10 cellular contexts compared by ENCODE assay signal in genomic region chr21:32306021-32306780, GRCh38. TPM values are rescaled to one million over a fixed set of nuclear protein-coding genes. Genes with fewer than 3 reads are reported as not detected.
DNase-seq lines count a peak whose midpoint lies in the region; ATAC-seq and TF ChIP-seq lines count a peak whose summit lies in the region.
"Had no signal": no experiment of that assay in that cellular context is flagged by ENCODE, and none has a peak within 500 bp of the region (broad histone marks: within the 10 kb centered on the region; RNA-seq: fewer than 3 reads in every experiment).

No MANE protein-coding gene starts in this region.

- peak; percentile 18 for DNase-seq in ELR (ENCODE audit: low read depth)
- DNase-seq in Panc1 (ENCODE audit: low read depth, low spot score), result no peak
- no peak for DNase-seq in fibroblast of pulmonary artery (ENCODE audit: low read depth)
- DNase-seq in neural crest cell (ENCODE audit: low read depth, low spot score), result peak; percentile 50
- no peak for DNase-seq in HuH-7.5 (ENCODE audit: low spot score)
- DNase-seq in NCI-H1436 (lab: John Stamatoyannopoulos, UW), result no peak
- DNase-seq: natural killer cell, NCI-H1694 had no signal

- H3K27ac Mint-ChIP-seq in neural crest cell (ENCODE audit: unreplicated experiment), result peak overlapping the region; percentile 63
- H3K27ac Mint-ChIP-seq: natural killer cell had no signal

- no peak for TF ChIP-seq CTCF in Panc1 (IDR thresholded peaks at IDR 0.05)
- TF ChIP-seq CTCF in fibroblast of pulmonary artery (IDR thresholded peaks at IDR 0.05; ENCODE audit: low read length, missing control alignments), result peak; percentile 26
- peak; percentile 57 for TF ChIP-seq CTCF in neural crest cell (conservative IDR thresholded peaks at IDR 0.05)

- no peaks in the 10 kb centered on the region; the same call in 1 of the 2 replicates for H3K36me3 ChIP-seq in Panc1 (ENCODE audit: control insufficient read depth, insufficient read depth, low read length)

- H3K4me1 ChIP-seq in Panc1 (ENCODE audit: control insufficient read depth, insufficient read depth, low read length), result no peaks in the 10 kb centered on the region

- peaks cover 16% of the 10 kb centered on the region for H3K4me1 Mint-ChIP-seq in neural crest cell
- H3K4me1 Mint-ChIP-seq: natural killer cell had no signal

- H3K9me3 ChIP-seq in Panc1 (ENCODE audit: control insufficient read depth, insufficient read depth, low read depth, low read length), result no peaks in the 10 kb centered on the region

- no TSS peak for BruUV-seq in Panc1 (replicated peaks; lab: Mats Ljungman, UMichigan)

- H3K27ac ChIP-seq in Panc1 (ENCODE audit: low read length), result no peak overlapping the region

- H3K36me3 Mint-ChIP-seq in neural crest cell (ENCODE audit: low read depth), result peaks cover 7% of the 10 kb centered on the region
- H3K36me3 Mint-ChIP-seq: natural killer cell had no signal

- peak; percentile 65; the same call in 1 of the 2 replicates for ATAC-seq in Panc1
- ATAC-seq in HG03354 (IDR thresholded peaks at IDR 0.05; ENCODE audit: poor library complexity, severe bottlenecking, unreplicated experiment), result no peak
- no peak for ATAC-seq in GM18511 (IDR thresholded peaks at IDR 0.05; ENCODE audit: unreplicated experiment)
- ATAC-seq: natural killer cell had no signal

- no peaks in the 10 kb centered on the region for H3K27me3 ChIP-seq in Panc1 (ENCODE audit: control insufficient read depth, insufficient read depth, low read length)

- intact Hi-C loops in Panc1 (cut with micrococcal nuclease; ENCODE audit: unreplicated experiment), result no loop called here

- H3K4me3 ChIP-seq in Panc1 (ENCODE audit: low read depth in 2 of 2, low read length in 2 of 2) (no peak overlapping the region), fibroblast of pulmonary artery (replicated peaks; ENCODE audit: low read depth, low read length) (no peak overlapping the region)

- CTCF ChIA-PET in Panc1 (lab: Charles Lee), result no interaction called here

- in situ Hi-C loops in Panc1 (cut with HindIII; ENCODE audit: low pct_unique_long_range_greater_than_20kb, low sequenced_read_pairs), result no loop called here

- POLR2A ChIA-PET in Panc1 (lab: Charles Lee), result no interaction called here

- H3K9me3 Mint-ChIP-seq in neural crest cell, result no peaks in the 10 kb centered on the region
- H3K9me3 Mint-ChIP-seq: natural killer cell had no signal

- peak overlapping the region; percentile 15 for H3K4me3 Mint-ChIP-seq in neural crest cell
- H3K4me3 Mint-ChIP-seq: natural killer cell had no signal

- H3K27me3 Mint-ChIP-seq in neural crest cell (ENCODE audit: low read depth), result no peaks in the 10 kb centered on the region

RNA-seq across cellular contexts. Expression of gene MRAP, which starts 7.5 kb away (rescaled TPM):
- total RNA-seq in Panc1 (2021; ENCODE audit: unreplicated experiment), result not detected
- not detected for polyA plus RNA-seq in Panc1 (2012; ENCODE audit: insufficient read length)
- not detected in 2 replicates for total RNA-seq in neural crest cell
- total RNA-seq: natural killer cell had no signal

RNA-seq across cellular contexts. Expression of gene MIS18A, which starts 27.4 kb away (rescaled TPM):
- total RNA-seq in Panc1 (2021; ENCODE audit: unreplicated experiment) (16.3 TPM), neural crest cell (49.7 and 50.9 TPM in 2 replicates)
- 12.4 TPM for polyA plus RNA-seq in Panc1 (2012; ENCODE audit: insufficient read length)

Comparison
In these comparisons a context has a peak if more than half of its experiments do, and no peak if none do; other contexts are left out.
1. DNase-seq: peak in ELR (single experiment) and neural crest cell (single experiment); none in Panc1 (single experiment), fibroblast of pulmonary artery (single experiment), HuH-7.5 (single experiment) and NCI-H1436 (single experiment).